ENCODE assay signal across 8 cellular contexts in the genomic region with DNA sequence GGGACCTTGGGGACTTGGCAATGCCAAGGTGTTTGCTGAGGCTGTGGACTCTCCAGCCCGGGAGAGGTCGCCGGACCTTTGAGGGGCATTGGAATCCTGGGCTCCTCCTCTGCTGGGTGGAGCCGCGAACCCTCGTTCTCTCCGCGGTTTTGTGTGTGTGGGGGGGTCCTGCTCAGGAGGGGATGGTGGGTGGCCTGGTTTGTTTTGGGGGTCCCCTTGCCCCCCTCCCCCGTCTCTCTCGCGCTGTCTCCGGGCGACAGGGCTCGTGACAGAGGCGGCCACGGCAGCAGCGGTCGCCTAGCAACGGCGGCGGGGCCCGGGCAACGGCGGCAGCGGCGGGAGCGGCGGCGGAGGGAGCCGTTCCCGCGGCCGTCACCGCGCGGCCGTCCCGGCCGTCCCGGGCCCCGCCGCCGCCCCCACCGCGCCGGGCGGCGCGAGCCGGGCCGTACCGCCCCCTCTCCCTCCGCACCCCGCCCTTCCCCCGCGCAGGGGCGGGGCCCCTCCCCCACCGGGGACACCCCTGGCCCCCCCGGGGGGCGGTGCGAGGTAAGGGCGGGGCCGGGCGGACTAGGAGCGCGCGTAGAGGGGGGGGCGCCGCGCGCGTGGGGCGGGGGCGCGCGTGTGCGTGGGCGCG. TPM values are rescaled to one million over a fixed set of nuclear protein-coding genes. Genes with fewer than 3 reads are reported as not detected.
DNase-seq lines count a peak whose midpoint lies in the region; ATAC-seq and TF ChIP-seq lines count a peak whose summit lies in the region.

No MANE protein-coding gene starts in this region.

- peak; percentile 17 for DNase-seq in NCI-H1105 treated with DMSO at 0.1 percent for 48 hours (lab: John Stamatoyannopoulos, UW)
- no peak for DNase-seq in NCI-H1105 (lab: John Stamatoyannopoulos, UW)
- no peak for DNase-seq in Panc1 (ENCODE audit: low read depth, low spot score)
- peak; percentile 66 for DNase-seq in activated naive CD8-positive, alpha-beta T cell treated with anti-CD3 and anti-CD28 coated beads, Interleukin-2, amount 50 U/mL, for 24 hours
- peak; percentile 64 for DNase-seq in left cardiac atrium
- DNase-seq in progenitor cell of endocrine pancreas (ENCODE audit: low spot score, unreplicated experiment) = no peak
- no peak for DNase-seq in DMS153 treated with DMSO at 0.1 percent for 48 hours (lab: John Stamatoyannopoulos, UW; ENCODE audit: unreplicated experiment)

- H3K27me3 Mint-ChIP-seq in activated naive CD8-positive, alpha-beta T cell treated with anti-CD3 and anti-CD28 coated beads, Interleukin-2, amount 50 U/mL, for 24 hours = no peaks in the 10 kb centered on the region
- H3K27me3 Mint-ChIP-seq in progenitor cell of endocrine pancreas = no peaks in the 10 kb centered on the region

- H3K9me3 Mint-ChIP-seq in activated naive CD8-positive, alpha-beta T cell treated with anti-CD3 and anti-CD28 coated beads, Interleukin-2, amount 50 U/mL, for 24 hours = no peaks in the 10 kb centered on the region
- no peaks in the 10 kb centered on the region for H3K9me3 Mint-ChIP-seq in progenitor cell of endocrine pancreas (ENCODE audit: low read depth)

- peaks cover 13% of the 10 kb centered on the region for H3K36me3 Mint-ChIP-seq in activated naive CD8-positive, alpha-beta T cell treated with anti-CD3 and anti-CD28 coated beads, Interleukin-2, amount 50 U/mL, for 24 hours (ENCODE audit: low read depth)
- no peaks in the 10 kb centered on the region for H3K36me3 Mint-ChIP-seq in progenitor cell of endocrine pancreas (ENCODE audit: insufficient read depth)

- no TSS peak for BruUV-seq in Panc1 (replicated peaks; lab: Mats Ljungman, UMichigan)

- TF ChIP-seq CTCF in Panc1 (IDR thresholded peaks at IDR 0.05) (peak; percentile 55), progenitor cell of endocrine pancreas (IDR thresholded peaks at IDR 0.05; ENCODE audit: unreplicated experiment) (no peak)

- peak overlapping the region; percentile 92 for H3K27ac Mint-ChIP-seq in activated naive CD8-positive, alpha-beta T cell treated with anti-CD3 and anti-CD28 coated beads, Interleukin-2, amount 50 U/mL, for 24 hours
- peak overlapping the region; percentile 83 for H3K27ac Mint-ChIP-seq in progenitor cell of endocrine pancreas

- in situ Hi-C loops in Panc1 (cut with HindIII; ENCODE audit: low pct_unique_long_range_greater_than_20kb, low sequenced_read_pairs) = no loop called here

- intact Hi-C loops in Panc1 (cut with micrococcal nuclease; ENCODE audit: unreplicated experiment) (no loop called here), left cardiac atrium (cut with DNase I) (no loop called here)

- H3K4me3 ChIP-seq in Panc1 (ENCODE audit: low read depth in 2 of 2, low read length in 2 of 2) = peak overlapping the region; percentile 60 to 91

- peaks cover 73% of the 10 kb centered on the region for H3K4me1 Mint-ChIP-seq in activated naive CD8-positive, alpha-beta T cell treated with anti-CD3 and anti-CD28 coated beads, Interleukin-2, amount 50 U/mL, for 24 hours
- peaks cover 64% of the 10 kb centered on the region for H3K4me1 Mint-ChIP-seq in progenitor cell of endocrine pancreas (ENCODE audit: low read depth)

- peaks cover 37% of the 10 kb centered on the region for H3K4me1 ChIP-seq in Panc1 (ENCODE audit: control insufficient read depth, insufficient read depth, low read length)

- H3K4me3 Mint-ChIP-seq in activated naive CD8-positive, alpha-beta T cell treated with anti-CD3 and anti-CD28 coated beads, Interleukin-2, amount 50 U/mL, for 24 hours = peak overlapping the region; percentile 91
- H3K4me3 Mint-ChIP-seq in progenitor cell of endocrine pancreas (ENCODE audit: low read depth) = peak overlapping the region; percentile 85

- no peaks in the 10 kb centered on the region for H3K36me3 ChIP-seq in Panc1 (ENCODE audit: control insufficient read depth, insufficient read depth, low read length)

- no peaks in the 10 kb centered on the region for H3K27me3 ChIP-seq in Panc1 (ENCODE audit: control insufficient read depth, insufficient read depth, low read length)

- H3K9me3 ChIP-seq in Panc1 (ENCODE audit: control insufficient read depth, insufficient read depth, low read depth, low read length) = no peaks in the 10 kb centered on the region

- CTCF ChIA-PET in Panc1 (lab: Charles Lee) = no interaction called here

- ATAC-seq in Panc1 (peak; percentile 47), left cardiac atrium (no peak), HG02588 (IDR thresholded peaks at IDR 0.05; ENCODE audit: unreplicated experiment) (no peak)
- ATAC-seq in activated naive CD8-positive, alpha-beta T cell treated with anti-CD3 and anti-CD28 coated beads, Interleukin-2, amount 50 U/mL, for 24 hours = no peak

- H3K27ac ChIP-seq in Panc1 (ENCODE audit: low read length) = peak overlapping the region; percentile 76

- POLR2A ChIA-PET in Panc1 (lab: Charles Lee) = interaction anchor here (0.7 kb wide), 1 partner anchor 151 kb away, joined by 4 read pairs; a partner anchor contains a TSS

RNA-seq across cellular contexts. Expression of a gene that starts 7.8 kb away (rescaled TPM):
- total RNA-seq in Panc1 (2021; ENCODE audit: unreplicated experiment) (29.0 TPM), left cardiac atrium (1 to 10 TPM; 9.0 to 9.8 TPM), progenitor cell of endocrine pancreas (59.9 and 60.3 TPM in 2 replicates)
- polyA plus RNA-seq in Panc1 (2012; ENCODE audit: insufficient read length) = 34.5 TPM

RNA-seq across cellular contexts. Expression of a gene that starts 9.8 kb away (rescaled TPM):
- total RNA-seq in Panc1 (2021; ENCODE audit: unreplicated experiment) = 338 TPM
- 397 TPM for polyA plus RNA-seq in Panc1 (2012; ENCODE audit: insufficient read length)
- 100 to 1,000 TPM; 114 to 126 TPM for total RNA-seq in left cardiac atrium
- 252 and 264 TPM in 2 replicates for total RNA-seq in progenitor cell of endocrine pancreas

RNA-seq across cellular contexts. Expression of a gene that starts 16.9 kb away (rescaled TPM):
- total RNA-seq in Panc1 (2021; ENCODE audit: unreplicated experiment) = 51.6 TPM
- 50.3 TPM for polyA plus RNA-seq in Panc1 (2012; ENCODE audit: insufficient read length)
- 10 to 100 TPM; 49.5 to 58.3 TPM for total RNA-seq in left cardiac atrium
- total RNA-seq in progenitor cell of endocrine pancreas = 58.1 and 58.4 TPM in 2 replicates

RNA-seq across cellular contexts. Expression of a gene that starts 26.7 kb away (rescaled TPM):
- total RNA-seq in Panc1 (2021; ENCODE audit: unreplicated experiment) (17.6 TPM), left cardiac atrium (1 to 10 TPM; 4.4 to 5.9 TPM), progenitor cell of endocrine pancreas (15.4 and 15.7 TPM in 2 replicates)
- polyA plus RNA-seq in Panc1 (2012; ENCODE audit: insufficient read length) = 17.9 TPM

RNA-seq across cellular contexts. Expression of a gene that starts 36.1 kb away (rescaled TPM):
- 81.8 TPM for total RNA-seq in Panc1 (2021; ENCODE audit: unreplicated experiment)
- polyA plus RNA-seq in Panc1 (2012; ENCODE audit: insufficient read length) = 42.1 TPM
- 1 to 10 TPM in 1 of 2 donors, under 1 TPM in 1; 0.31 to 1.9 TPM for total RNA-seq in left cardiac atrium
- 45.5 and 46.6 TPM in 2 replicates for total RNA-seq in progenitor cell of endocrine pancreas

Comparison
In these comparisons a context has a peak if more than half of its experiments do, and no peak if none do; other contexts are left out.
1. DNase-seq: peak in NCI-H1105 treated with DMSO at 0.1 percent for 48 hours (single experiment), activated naive CD8-positive, alpha-beta T cell treated with anti-CD3 and anti-CD28 coated beads, Interleukin-2, amount 50 U/mL, for 24 hours (single experiment) and left cardiac atrium (single experiment); none in NCI-H1105 (single experiment), Panc1 (single experiment), progenitor cell of endocrine pancreas (single experiment) and DMS153 treated with DMSO at 0.1 percent for 48 hours (single experiment).